In genomic region chr10:121974019-121974534, GRCh38 we compare ENCODE assay signal across 8 cellular contexts. TPM values are rescaled to one million over a fixed set of nuclear protein-coding genes. Genes with fewer than 3 reads are reported as not detected.
DNase-seq lines count a peak whose midpoint lies in the region; ATAC-seq and TF ChIP-seq lines count a peak whose summit lies in the region.

No MANE protein-coding gene starts in this region.

- H3F3A ChIP-seq in GM23338 (replicated peaks; ENCODE audit: low read depth) (peaks cover 10% of the 10 kb centered on the region; the same call in 1 of the 2 replicates), SK-N-SH (replicated peaks; ENCODE audit: insufficient read depth) (peaks cover 8% of the 10 kb centered on the region), smooth muscle cell (ENCODE audit: low read depth) (no peaks in the 10 kb centered on the region)

- TF ChIP-seq RAD21 in SK-N-SH (IDR thresholded peaks at IDR 0.05; ENCODE audit: low read length): no peak

- CTCF ChIA-PET in CD4-positive, alpha-beta T cell (lab: Charles Lee): interaction anchor here (0.6 kb wide), 1 partner anchor 400 kb away, joined by 3 read pairs; the partner anchor contains the start of gene PLEKHA1
- CTCF ChIA-PET in SK-N-SH (lab: Yijun Ruan, JAX): interaction anchor here (0.7 to 2.7 kb wide), 13 partner anchors 11 to 242 kb away, joined by 3 to 13 read pairs (median 5); no protein-coding TSS in a partner anchor

- H3K27ac ChIP-seq in CD4-positive, alpha-beta T cell (ENCODE audit: low read depth, low read length): no peak overlapping the region
- H3K27ac ChIP-seq in GM23338 (ENCODE audit: low read depth) (no peak overlapping the region), SK-N-SH (ENCODE audit: low read depth in 2 of 2, low read length in 1 of 2) (peak overlapping the region; percentile 81 to 94; a peak in 3 of 4 replicates), smooth muscle cell (ENCODE audit: low read depth) (no peak overlapping the region)

- H3K9me2 ChIP-seq in GM23338 (ENCODE audit: insufficient read depth): no peaks in the 10 kb centered on the region
- no peaks in the 10 kb centered on the region for H3K9me2 ChIP-seq in SK-N-SH

- H3K4me1 Mint-ChIP-seq in CD4-positive, alpha-beta T cell (ENCODE audit: low read depth): peaks cover 19% of the 10 kb centered on the region
- peaks cover 11% of the 10 kb centered on the region for H3K4me1 Mint-ChIP-seq in GM23338

- H3K27me3 Mint-ChIP-seq in CD4-positive, alpha-beta T cell: no peaks in the 10 kb centered on the region
- peaks cover 10% of the 10 kb centered on the region for H3K27me3 Mint-ChIP-seq in GM23338 (ENCODE audit: insufficient read depth, low read depth, poor library complexity)

- no peak for TF ChIP-seq CTCF in CD4-positive, alpha-beta T cell (IDR thresholded peaks at IDR 0.05)
- TF ChIP-seq CTCF in GM23338 (conservative IDR thresholded peaks at IDR 0.05; ENCODE audit: low read depth in 2 of 2) (no peak), SK-N-SH (IDR thresholded peaks at IDR 0.05) (no peak), foreskin fibroblast (IDR thresholded peaks at IDR 0.05; ENCODE audit: low read depth, low read length) (no peak), smooth muscle cell (IDR thresholded peaks at IDR 0.05; ENCODE audit: borderline replicate concordance, insufficient read depth, poor library complexity, severe bottlenecking) (no peak)

- ATAC-seq in CD4-positive, alpha-beta T cell (ENCODE audit: poor library complexity): peak; percentile 6
- ATAC-seq in GM23338: peak; percentile 7

- H3K4me1 ChIP-seq in GM23338 (ENCODE audit: insufficient read depth) (peaks cover 8% of the 10 kb centered on the region), SK-N-SH (ENCODE audit: control insufficient read depth in 1 of 2, insufficient read depth in 2 of 2, low read depth in 1 of 2, low read length in 1 of 2) (peaks cover 0 to 13% of the 10 kb centered on the region in 2 experiments; a peak in 2 of 4 replicates), smooth muscle cell (ENCODE audit: low read depth) (peaks cover 11% of the 10 kb centered on the region)

- H2AFZ ChIP-seq in GM23338 (peak overlapping the region; percentile 96), SK-N-SH (ENCODE audit: low read depth) (peak overlapping the region; percentile 87), smooth muscle cell (ENCODE audit: low read depth) (peak overlapping the region; percentile 94)

- peak overlapping the region; percentile 90 for H3K4me3 ChIP-seq in GM23338
- peak overlapping the region; percentile 82 to 98 for H3K4me3 ChIP-seq in SK-N-SH (ENCODE audit: low read depth in 2 of 2, low read length in 1 of 2)
- H3K4me3 ChIP-seq in foreskin fibroblast (ENCODE audit: low read depth in 1 of 2, low read length in 2 of 2): peak overlapping the region; percentile 69 to 74
- peak overlapping the region; percentile 92 for H3K4me3 ChIP-seq in smooth muscle cell

- intact Hi-C loops in CD4-positive, alpha-beta T cell (cut with DNase I, micrococcal nuclease): loop anchor here in 1 of 2 experiments (10.0 kb wide), 2 partner anchors 401 to 1041 kb away; partner anchors contain the start of gene PLEKHA1

- peak overlapping the region; percentile 96 for H3K9ac ChIP-seq in SK-N-SH
- no peak overlapping the region for H3K9ac ChIP-seq in smooth muscle cell (ENCODE audit: low read depth)

- H3K4me3 Mint-ChIP-seq in CD4-positive, alpha-beta T cell: peak overlapping the region; percentile 87
- H3K4me3 Mint-ChIP-seq in GM23338: peak overlapping the region; percentile 84

- peak overlapping the region; percentile 98 for H3K4me2 ChIP-seq in GM23338
- H3K4me2 ChIP-seq in SK-N-SH: peak overlapping the region; percentile 99
- peak overlapping the region; percentile 90 for H3K4me2 ChIP-seq in smooth muscle cell

- H3K36me3 Mint-ChIP-seq in CD4-positive, alpha-beta T cell (ENCODE audit: low read depth): peaks cover 35% of the 10 kb centered on the region
- H3K36me3 Mint-ChIP-seq in GM23338 (ENCODE audit: low read depth): peaks cover 58% of the 10 kb centered on the region

- peaks cover 18% of the 10 kb centered on the region for H3K79me2 ChIP-seq in GM23338 (replicated peaks; ENCODE audit: insufficient read depth)
- H3K79me2 ChIP-seq in SK-N-SH (ENCODE audit: insufficient read depth): peaks cover 13% of the 10 kb centered on the region
- H3K79me2 ChIP-seq in smooth muscle cell (ENCODE audit: low read depth): no peaks in the 10 kb centered on the region

- peak overlapping the region; percentile 36 for H3K27ac Mint-ChIP-seq in CD4-positive, alpha-beta T cell
- H3K27ac Mint-ChIP-seq in GM23338: no peak overlapping the region

- H3K36me3 ChIP-seq in GM23338 (ENCODE audit: insufficient read depth): peaks cover 9% of the 10 kb centered on the region; the same call in 1 of the 2 replicates
- peaks cover 1 to 12% of the 10 kb centered on the region in 2 experiments for H3K36me3 ChIP-seq in SK-N-SH (replicated peaks in 1 of 2; ENCODE audit: control insufficient read depth in 1 of 2, insufficient read depth in 2 of 2, low read length in 1 of 2)
- no peaks in the 10 kb centered on the region for H3K36me3 ChIP-seq in smooth muscle cell (ENCODE audit: low read depth)

- no peaks in the 10 kb centered on the region for H3K27me3 ChIP-seq in CD4-positive, alpha-beta T cell (ENCODE audit: control insufficient read depth, insufficient read depth, low read length)
- H3K27me3 ChIP-seq in GM23338 (ENCODE audit: insufficient read depth): no peaks in the 10 kb centered on the region
- H3K27me3 ChIP-seq in SK-N-SH (ENCODE audit: insufficient read depth): no peaks in the 10 kb centered on the region
- no peaks in the 10 kb centered on the region for H3K27me3 ChIP-seq in smooth muscle cell (ENCODE audit: low read depth)

- WGBS in SK-N-SH (ENCODE audit: low lambda C conversion rate): 28% methylated on average over 10 of the region's 21 CpGs
- WGBS in smooth muscle cell (ENCODE audit: low lambda C conversion rate): 16% methylated on average over 21 of the region's 21 CpGs

- no peak for TF ChIP-seq EP300 in SK-N-SH (IDR thresholded peaks at IDR 0.05; ENCODE audit: borderline replicate concordance in 1 of 2, low read depth in 1 of 2, low read length in 1 of 2)

- H3K9me3 ChIP-seq in CD4-positive, alpha-beta T cell (ENCODE audit: control insufficient read depth, low read length): no peaks in the 10 kb centered on the region
- H3K9me3 ChIP-seq in SK-N-SH (no peaks in the 10 kb centered on the region), smooth muscle cell (replicated peaks; ENCODE audit: low read depth) (no peaks in the 10 kb centered on the region)

- H4K20me1 ChIP-seq in GM23338 (replicated peaks; ENCODE audit: insufficient read depth): peaks cover 3% of the 10 kb centered on the region; the same call in 1 of the 2 replicates
- no peaks in the 10 kb centered on the region for H4K20me1 ChIP-seq in SK-N-SH (ENCODE audit: insufficient read depth)
- H4K20me1 ChIP-seq in smooth muscle cell (ENCODE audit: low read depth): peaks cover 7% of the 10 kb centered on the region

- POLR2A ChIA-PET in CD4-positive, alpha-beta T cell (lab: Charles Lee): interaction anchor here (2.4 kb wide), 1 partner anchor 46 kb away, joined by 9 read pairs; the partner anchor contains the start of gene ATE1
- POLR2A ChIA-PET in SK-N-SH (lab: Yijun Ruan, JAX): interaction anchor here (0.9 to 2.1 kb wide), 5 partner anchors 12 to 189 kb away, joined by 3 to 14 read pairs (median 3); partner anchors contain the start of gene ATE1

- no peaks in the 10 kb centered on the region for H3K9me3 Mint-ChIP-seq in CD4-positive, alpha-beta T cell
- H3K9me3 Mint-ChIP-seq in GM23338: peaks cover 31% of the 10 kb centered on the region

- peak in 2 of 10 experiments; percentile 1 to 4 for DNase-seq in CD4-positive, alpha-beta T cell
- DNase-seq in GM23338 (ENCODE audit: low spot score): peak; percentile 19
- no peak for DNase-seq in SK-N-SH
- no peak for DNase-seq in foreskin fibroblast
- DNase-seq in smooth muscle cell (lab: John Stamatoyannopoulos, UW; ENCODE audit: unreplicated experiment): no peak
- no peak for DNase-seq in NCI-H526 treated with DMSO at 0.1 percent for 48 hours (lab: John Stamatoyannopoulos, UW)
- no peak for DNase-seq in DMS53 treated with DMSO at 0.1 percent for 48 hours (lab: John Stamatoyannopoulos, UW; ENCODE audit: unreplicated experiment)
- no peak for DNase-seq in epidermal melanocyte (ENCODE audit: insufficient read length, low spot score)

TF ChIP-seq in GM23338, 12 proteins besides CTCF, POLR2A, EP300 and RAD21 (continues in another document):
- TF ChIP-seq ZNF331 (CRISPR knock-in tag; IDR thresholded peaks at IDR 0.05; ENCODE audit: low read depth): no peak

TF ChIP-seq in SK-N-SH, 30 proteins besides CTCF, POLR2A, EP300 and RAD21 (continues in another document):
- no peak for TF ChIP-seq YY1 (IDR thresholded peaks at IDR 0.05; ENCODE audit: low read depth)

RNA-seq across cellular contexts. Expression of gene NSMCE4A, which starts 0.9 kb away (rescaled TPM):
- 10 to 100 TPM; 34.2 to 36.5 TPM for total RNA-seq in CD4-positive, alpha-beta T cell
- total RNA-seq in GM23338 (2014; rRNA removed; shearing (Covaris generic)): 74.6 and 84.8 TPM in 2 replicates
- polyA plus RNA-seq in GM23338 (2016; fragmentation: Nextera tagmentation; extraction: Ambion mirVana) (85.3 and 94.9 TPM in 2 replicates), SK-N-SH (2012; rRNA removed) (28.5 and 35.6 TPM in 2 replicates), smooth muscle cell (20.4 and 24.7 TPM in 2 replicates)
- 29.9 and 31.8 TPM in 2 replicates for polyA plus RNA-seq in SK-N-SH (2012; cell fraction: cytosol; rRNA removed)
- polyA plus RNA-seq in SK-N-SH (2012; cell fraction: nucleus; rRNA removed): 96.2 and 102 TPM in 2 replicates
- 29.1 and 35.3 TPM in 2 replicates for total RNA-seq in smooth muscle cell

RNA-seq across cellular contexts. Expression of gene TACC2, which starts 14.9 kb away (rescaled TPM):
- not detected for total RNA-seq in CD4-positive, alpha-beta T cell
- 24.2 and 35.9 TPM in 2 replicates for total RNA-seq in GM23338 (2014; rRNA removed; shearing (Covaris generic))
- 25.8 and 30.8 TPM in 2 replicates for polyA plus RNA-seq in GM23338 (2016; fragmentation: Nextera tagmentation; extraction: Ambion mirVana)
- polyA plus RNA-seq in SK-N-SH (2012; rRNA removed): 5.3 and 8.8 TPM in 2 replicates
- polyA plus RNA-seq in SK-N-SH (2012; cell fraction: cytosol; rRNA removed): 7.0 and 7.9 TPM in 2 replicates
- polyA plus RNA-seq in SK-N-SH (2012; cell fraction: nucleus; rRNA removed): 25.6 and 29.7 TPM in 2 replicates
- 2.1 and 7.6 TPM in 2 replicates for total RNA-seq in smooth muscle cell
- polyA plus RNA-seq in smooth muscle cell: 2.8 and 6.6 TPM in 2 replicates

RNA-seq across cellular contexts. Expression of gene ATE1, which starts 46.2 kb away (rescaled TPM):
- total RNA-seq in CD4-positive, alpha-beta T cell: 10 to 100 TPM; 18.5 to 20.9 TPM
- total RNA-seq in GM23338 (2014; rRNA removed; shearing (Covaris generic)): 24.5 and 26.1 TPM in 2 replicates
- 17.4 and 20.4 TPM in 2 replicates for polyA plus RNA-seq in GM23338 (2016; fragmentation: Nextera tagmentation; extraction: Ambion mirVana)
- polyA plus RNA-seq in SK-N-SH (2012; rRNA removed): 6.3 and 7.2 TPM in 2 replicates
- polyA plus RNA-seq in SK-N-SH (2012; cell fraction: cytosol; rRNA removed): 9.7 and 11.3 TPM in 2 replicates
- polyA plus RNA-seq in SK-N-SH (2012; cell fraction: nucleus; rRNA removed): 4.2 and 10.4 TPM in 2 replicates
- total RNA-seq in smooth muscle cell: 20.7 and 20.9 TPM in 2 replicates
- polyA plus RNA-seq in smooth muscle cell: 9.1 and 13.6 TPM in 2 replicates

Comparison
In these comparisons a context has a peak if more than half of its experiments do, and no peak if none do; other contexts are left out.
1. H3K27ac ChIP-seq: peak in SK-N-SH (2 of 2); none in CD4-positive, alpha-beta T cell (single experiment), GM23338 (single experiment) and smooth muscle cell (single experiment).
2. Peak in every context shown above with its lines, with median percentiles within 50 percentile points of each other: H2AFZ ChIP-seq, H3K4me2 ChIP-seq and H3K4me3 ChIP-seq.